In the genomic region with DNA sequence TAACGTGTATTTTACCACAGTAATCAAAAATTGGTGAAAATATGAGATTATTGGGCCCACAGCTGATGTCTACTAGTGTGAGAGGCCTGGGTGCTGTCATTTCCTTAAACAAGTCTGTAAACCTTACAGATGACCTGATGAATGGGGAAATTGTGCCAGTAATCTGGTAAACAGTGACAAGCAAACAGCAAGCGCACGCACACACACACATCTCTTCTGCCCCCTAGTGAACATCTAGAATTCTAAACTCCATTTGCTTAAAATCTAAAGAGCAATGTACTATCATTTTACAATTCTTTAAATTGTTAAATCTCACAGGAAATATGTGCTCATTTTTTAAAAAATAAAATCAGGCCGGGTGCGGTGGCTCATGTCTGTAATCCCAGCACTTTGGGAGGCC, we compare ENCODE assay signal across 8 cellular contexts.
A peak's percentile ranks its signal among the peaks of the same experiment; 100 is the strongest.
DNase-seq lines count a peak whose midpoint lies in the region; ATAC-seq and FAIRE-seq lines count a peak whose summit lies in the region.

No MANE protein-coding gene starts in this region.

- H3K9me3 Mint-ChIP-seq in effector memory CD8-positive, alpha-beta T cell = no peaks in the 10 kb centered on the region

- no peaks in the 10 kb centered on the region for H3K27me3 Mint-ChIP-seq in effector memory CD8-positive, alpha-beta T cell

- peaks cover 3% of the 10 kb centered on the region for H3K36me3 Mint-ChIP-seq in effector memory CD8-positive, alpha-beta T cell (ENCODE audit: insufficient read depth)

- FAIRE-seq in RCC 7860 (lab: Jason Lieb, UNC) = no peak

- H3K27ac Mint-ChIP-seq in effector memory CD8-positive, alpha-beta T cell = no peak overlapping the region

- peaks cover 12 to 16% of the 10 kb centered on the region in 2 donors for H3K4me1 Mint-ChIP-seq in effector memory CD8-positive, alpha-beta T cell (ENCODE audit: low read depth in 2 of 2)

- no peak overlapping the region for H3K4me3 Mint-ChIP-seq in effector memory CD8-positive, alpha-beta T cell

- peak; percentile 63 for ATAC-seq in effector memory CD8-positive, alpha-beta T cell (replicated peaks)
- ATAC-seq in HG03280 (IDR thresholded peaks at IDR 0.05; ENCODE audit: unreplicated experiment) = no peak

- DNase-seq in COLO829 (ENCODE audit: low spot score) (peak; percentile 70), HCEC 1CT (peak; percentile 60), RCC 7860 (ENCODE audit: low spot score) (peak; percentile 21), middle frontal gyrus (ENCODE audit: extremely low spot score, low spot score) (peak; percentile 25), DMS153 (lab: John Stamatoyannopoulos, UW) (no peak)
- DNase-seq in effector memory CD8-positive, alpha-beta T cell = no peak
- no peak for DNase-seq in activated effector memory CD4-positive, alpha-beta T cell treated with anti-CD3 and anti-CD28 coated beads, Interleukin-2, amount 50 U/mL, for 16 hours

Comparison
In these comparisons a context has a peak if more than half of its experiments do, and no peak if none do; other contexts are left out.
1. DNase-seq: peak in COLO829 (single experiment), HCEC 1CT (single experiment), RCC 7860 (single experiment) and middle frontal gyrus (single experiment); none in effector memory CD8-positive, alpha-beta T cell (0 of 3), DMS153 (single experiment) and activated effector memory CD4-positive, alpha-beta T cell treated with anti-CD3 and anti-CD28 coated beads, Interleukin-2, amount 50 U/mL, for 16 hours (single experiment).